27 cellular contexts compared by ENCODE assay signal in the genomic region with DNA sequence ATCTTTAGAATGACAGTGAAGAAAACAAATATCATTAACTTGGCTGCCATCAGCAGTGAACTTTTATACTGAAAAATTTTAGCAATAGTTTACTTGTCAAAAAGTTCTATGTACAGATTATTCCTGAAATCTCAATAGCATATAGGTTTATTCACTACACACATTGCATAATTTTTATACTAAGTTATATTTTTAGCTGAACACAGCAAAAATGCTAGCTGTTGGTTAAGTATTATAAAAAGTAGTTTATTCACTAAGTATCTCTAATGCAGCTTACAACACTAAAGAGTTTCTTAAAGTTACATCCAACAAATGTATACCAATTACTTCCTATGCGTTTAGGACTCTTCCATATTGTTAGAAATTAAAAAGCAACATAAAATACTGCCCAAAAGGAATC.
"Had no signal": no experiment of that assay in that cellular context is flagged by ENCODE, and none has a peak within 500 bp of the region (broad histone marks: within the 10 kb centered on the region; RNA-seq: fewer than 3 reads in every experiment).

No MANE protein-coding gene starts in this region.

- H3K27me3 Mint-ChIP-seq: dendritic cell treated with granulocyte-macrophage colony-stimulating factor and Interleukin-4, amounts not matched to agents 40 ng/mL and 50 ng/mL, for 4 days; effector memory CD8-positive, alpha-beta T cell; naive B cell; naive thymus-derived CD8-positive, alpha-beta T cell had no signal

- H3K9me3 ChIP-seq: gastrocnemius medialis, lower lobe of right lung, mucosa of descending colon had no signal

- H3K4me3 Mint-ChIP-seq: dendritic cell treated with granulocyte-macrophage colony-stimulating factor and Interleukin-4, amounts not matched to agents 40 ng/mL and 50 ng/mL, for 4 days; effector memory CD8-positive, alpha-beta T cell; endodermal cell; mesothelial cell of epicardium; naive B cell; naive thymus-derived CD8-positive, alpha-beta T cell had no signal

- H3K4me3 ChIP-seq: esophagus squamous epithelium, gastrocnemius medialis, heart right ventricle, left lung, lower lobe of right lung, mucosa of descending colon had no signal

- H3K27ac Mint-ChIP-seq: dendritic cell treated with granulocyte-macrophage colony-stimulating factor and Interleukin-4, amounts not matched to agents 40 ng/mL and 50 ng/mL, for 4 days; endodermal cell; mesothelial cell of epicardium had no signal

- H3K4me1 Mint-ChIP-seq: endodermal cell, mesothelial cell of epicardium, naive B cell had no signal

- H3K9me3 Mint-ChIP-seq: effector memory CD8-positive, alpha-beta T cell had no signal

- H3K27ac ChIP-seq: epithelial cell of prostate, esophagus squamous epithelium, gastrocnemius medialis, heart right ventricle, left lung, lower lobe of right lung had no signal

- FAIRE-seq: endometrium, keratinocyte had no signal

- H3K4me1 ChIP-seq: esophagus squamous epithelium, gastrocnemius medialis, heart right ventricle, lower lobe of right lung had no signal

- DNase-seq: cortex of kidney; effector CD8-positive, alpha-beta T cell; effector memory CD8-positive, alpha-beta T cell; endodermal cell; erythroblast; esophagus squamous epithelium; foreskin fibroblast; foreskin melanocyte; gastrocnemius medialis; glutamatergic neuron; head of caudate nucleus; heart right ventricle; hippocampal formation; left cardiac atrium; left lung; left ventricle myocardium superior; lower lobe of right lung; mesenchymal stem cell; mucosa of descending colon; naive B cell; naive thymus-derived CD8-positive, alpha-beta T cell had no signal

- ATAC-seq: effector memory CD8-positive, alpha-beta T cell; esophagus mucosa; gastrocnemius medialis; heart right ventricle; left cardiac atrium; left lung; left ventricle myocardium superior; lower lobe of right lung; mucosa of descending colon; naive thymus-derived CD8-positive, alpha-beta T cell had no signal

- H3K27me3 ChIP-seq: esophagus squamous epithelium, gastrocnemius medialis, heart right ventricle, left lung had no signal
